23 cellular contexts compared by ENCODE assay signal in genomic region chr7:81744389-81744788, GRCh38. TPM values are rescaled to one million over a fixed set of nuclear protein-coding genes. Genes with fewer than 3 reads are reported as not detected.
"Had no signal": no experiment of that assay in that cellular context is flagged by ENCODE, and none has a peak within 500 bp of the region (broad histone marks: within the 10 kb centered on the region; RNA-seq: fewer than 3 reads in every experiment).

No MANE protein-coding gene starts in this region.

- H3K4me3 ChIP-seq: esophagus muscularis mucosa, gastrocnemius medialis, heart right ventricle, mucosa of descending colon, spleen, testis, tibial nerve, upper lobe of right lung had no signal

- DNase-seq: effector memory CD8-positive, alpha-beta T cell; gastrocnemius medialis; heart right ventricle; hypothalamus; islet precursor cell; mammary epithelial cell; mucosa of descending colon; naive thymus-derived CD8-positive, alpha-beta T cell; posterior cingulate gyrus; spleen; stimulated activated CD4-positive, alpha-beta T cell treated with anti-CD3 and anti-CD28 coated beads, Interleukin-15, amount 100 ng/mL, for 24 hours; stimulated activated CD4-positive, alpha-beta T cell treated with anti-CD3 and anti-CD28 coated beads, Interleukin-1b, Interleukin-23, amount 100 ng/mL, for 48 hours; stimulated activated CD4-positive, alpha-beta T cell treated with anti-CD3 and anti-CD28 coated beads, Interleukin-4, amount 100 ng/mL, for 24 hours; stimulated activated naive B cell treated with anti-CD40 and anti-IgM and Interleukin-4, amounts not matched to agents 10 μg/mL and 1 μg/mL and 100 μg/mL, for 72 hours; stimulated activated naive CD8-positive, alpha-beta T cell treated with anti-CD3 and anti-CD28 coated beads, Interleukin-15, amount 100 ng/mL, for 72 hours; testis; upper lobe of right lung had no signal

- H3K36me3 ChIP-seq: gastrocnemius medialis, upper lobe of right lung had no signal

- H3K4me3 Mint-ChIP-seq: effector memory CD8-positive, alpha-beta T cell; naive thymus-derived CD8-positive, alpha-beta T cell; neural crest cell; stimulated activated naive B cell treated with anti-CD40 and anti-IgM and Interleukin-4, amounts not matched to agents 10 μg/mL and 1 μg/mL and 100 μg/mL, for 72 hours; stimulated activated naive CD8-positive, alpha-beta T cell treated with anti-CD3 and anti-CD28 coated beads, Interleukin-15, amount 100 ng/mL, for 72 hours had no signal

- H3K27ac ChIP-seq: epithelial cell of prostate, esophagus muscularis mucosa, gastrocnemius medialis, heart right ventricle, spleen, testis, tibial nerve, upper lobe of right lung had no signal

- ATAC-seq: effector memory CD8-positive, alpha-beta T cell; gastrocnemius medialis; heart right ventricle; left lobe of liver; mucosa of descending colon; naive thymus-derived CD8-positive, alpha-beta T cell; sciatic nerve; stimulated activated naive B cell treated with anti-CD40 and anti-IgM and Interleukin-4, amounts not matched to agents 10 μg/mL and 1 μg/mL and 100 μg/mL, for 72 hours; stimulated activated naive CD8-positive, alpha-beta T cell treated with anti-CD3 and anti-CD28 coated beads, Interleukin-15, amount 100 ng/mL, for 72 hours; upper lobe of right lung had no signal

- H3K4me1 Mint-ChIP-seq: naive thymus-derived CD8-positive, alpha-beta T cell; neural crest cell; stimulated activated naive CD8-positive, alpha-beta T cell treated with anti-CD3 and anti-CD28 coated beads, Interleukin-15, amount 100 ng/mL, for 72 hours had no signal

- H3K27me3 ChIP-seq: esophagus muscularis mucosa, gastrocnemius medialis, heart right ventricle, spleen, testis, tibial nerve, upper lobe of right lung had no signal

- H3K27ac Mint-ChIP-seq: effector memory CD8-positive, alpha-beta T cell; naive thymus-derived CD8-positive, alpha-beta T cell; stimulated activated naive B cell treated with anti-CD40 and anti-IgM and Interleukin-4, amounts not matched to agents 10 μg/mL and 1 μg/mL and 100 μg/mL, for 72 hours; stimulated activated naive CD8-positive, alpha-beta T cell treated with anti-CD3 and anti-CD28 coated beads, Interleukin-15, amount 100 ng/mL, for 72 hours had no signal

- H3K9me3 ChIP-seq: esophagus muscularis mucosa, gastrocnemius medialis, mucosa of descending colon, testis, tibial nerve, upper lobe of right lung had no signal

- H3K4me1 ChIP-seq: esophagus muscularis mucosa, gastrocnemius medialis, heart right ventricle, spleen, testis, tibial nerve, upper lobe of right lung had no signal

- H3K27me3 Mint-ChIP-seq: effector memory CD8-positive, alpha-beta T cell; naive thymus-derived CD8-positive, alpha-beta T cell; stimulated activated naive B cell treated with anti-CD40 and anti-IgM and Interleukin-4, amounts not matched to agents 10 μg/mL and 1 μg/mL and 100 μg/mL, for 72 hours; stimulated activated naive CD8-positive, alpha-beta T cell treated with anti-CD3 and anti-CD28 coated beads, Interleukin-15, amount 100 ng/mL, for 72 hours had no signal

- H3K36me3 Mint-ChIP-seq: naive thymus-derived CD8-positive, alpha-beta T cell; stimulated activated naive B cell treated with anti-CD40 and anti-IgM and Interleukin-4, amounts not matched to agents 10 μg/mL and 1 μg/mL and 100 μg/mL, for 72 hours had no signal

- H3K9me3 Mint-ChIP-seq: neural crest cell; stimulated activated naive B cell treated with anti-CD40 and anti-IgM and Interleukin-4, amounts not matched to agents 10 μg/mL and 1 μg/mL and 100 μg/mL, for 72 hours; stimulated activated naive CD8-positive, alpha-beta T cell treated with anti-CD3 and anti-CD28 coated beads, Interleukin-15, amount 100 ng/mL, for 72 hours had no signal

RNA-seq across cellular contexts. Expression of gene HGF, which starts 25.5 kb away (rescaled TPM):
- polyA plus RNA-seq: mammary epithelial cell; naive thymus-derived CD8-positive, alpha-beta T cell had no signal
